In genomic region chr1:174988986-174989385, GRCh38 we compare ENCODE assay signal across 14 cellular contexts. TPM values are rescaled to one million over a fixed set of nuclear protein-coding genes. Genes with fewer than 3 reads are reported as not detected.
DNase-seq lines count a peak whose midpoint lies in the region; ATAC-seq and TF ChIP-seq lines count a peak whose summit lies in the region.
"Had no signal": no experiment of that assay in that cellular context is flagged by ENCODE, and none has a peak within 500 bp of the region (broad histone marks: within the 10 kb centered on the region; RNA-seq: fewer than 3 reads in every experiment).

No MANE protein-coding gene starts in this region.

- 100% methylated on average over 3 of the region's 3 CpGs for WGBS in mammary epithelial cell (ENCODE audit: low coverage, missing lambda C conversion rate)

- no peak overlapping the region for H3K4me2 ChIP-seq in mammary epithelial cell (ENCODE audit: insufficient read depth, low read depth, low read length)

- peaks cover 47% of the 10 kb centered on the region for H3K4me1 Mint-ChIP-seq in CD8-positive, alpha-beta T cell (ENCODE audit: low read depth)
- H3K4me1 Mint-ChIP-seq in effector memory CD8-positive, alpha-beta T cell (ENCODE audit: low read depth in 2 of 2) = peaks cover 13 to 21% of the 10 kb centered on the region in 2 donors

- peak overlapping the region; percentile 96 for H3K27ac Mint-ChIP-seq in CD8-positive, alpha-beta T cell
- H3K27ac Mint-ChIP-seq in effector memory CD8-positive, alpha-beta T cell = peak overlapping the region; percentile 92 to 97

- H2AFZ ChIP-seq in mammary epithelial cell (ENCODE audit: low read depth, low read length) = no peak overlapping the region

- no TSS peak for BruUV-seq in mammary epithelial cell (replicated peaks; lab: Mats Ljungman, UMichigan)

- peaks cover 14% of the 10 kb centered on the region for H3K4me1 ChIP-seq in CD8-positive, alpha-beta T cell (ENCODE audit: insufficient read depth, low read length)
- H3K4me1 ChIP-seq in mammary epithelial cell (ENCODE audit: insufficient read depth, low read length) = no peaks in the 10 kb centered on the region

- H4K20me1 ChIP-seq in mammary epithelial cell (ENCODE audit: insufficient read depth, low read length) = no peaks in the 10 kb centered on the region

- H3K27me3 Mint-ChIP-seq in CD8-positive, alpha-beta T cell (ENCODE audit: low read depth) = no peaks in the 10 kb centered on the region
- H3K27me3 Mint-ChIP-seq in effector memory CD8-positive, alpha-beta T cell = no peaks in the 10 kb centered on the region
- H3K27me3 Mint-ChIP-seq: stimulated activated naive B cell treated with anti-CD40 and anti-IgM and Interleukin-4, amounts not matched to agents 10 μg/mL and 1 μg/mL and 100 μg/mL, for 72 hours had no signal

- intact Hi-C loops in CD8-positive, alpha-beta T cell (cut with DNase I, micrococcal nuclease) = loop anchor here in 1 of 2 experiments (10.0 kb wide), 1 partner anchor 1564 kb away; no protein-coding TSS in a partner anchor
- intact Hi-C loops in mammary epithelial cell (cut with micrococcal nuclease) = no loop called here

- in situ Hi-C loops in mammary epithelial cell (cut with MboI; ENCODE audit: low sequenced_read_pairs in 2 of 2) = loop anchor here (25.0 kb wide), 1 partner anchor 727 kb away; no protein-coding TSS in a partner anchor

- H3K9me3 ChIP-seq in CD8-positive, alpha-beta T cell (ENCODE audit: low read length) = no peaks in the 10 kb centered on the region
- H3K9me3 ChIP-seq in mammary epithelial cell (replicated peaks; ENCODE audit: insufficient read depth, low read length) = no peaks in the 10 kb centered on the region
- H3K9me3 ChIP-seq: BE2C had no signal

- CTCF ChIA-PET in CD8-positive, alpha-beta T cell (lab: Charles Lee) = interaction anchor here (1.6 to 1.7 kb wide), 2 partner anchors 9 to 189 kb away, joined by 5 to 6 read pairs; no protein-coding TSS in a partner anchor
- CTCF ChIA-PET in mammary epithelial cell (lab: Charles Lee; ENCODE audit: low non-redundant PET) = no interaction called here
- CTCF ChIA-PET in RWPE1 (lab: Yijun Ruan, JAX) = interaction anchor here (0.6 to 1.1 kb wide), 2 partner anchors 10 to 371 kb away, joined by 3 to 4 read pairs; no protein-coding TSS in a partner anchor

- no peaks in the 10 kb centered on the region for H3K9me3 Mint-ChIP-seq in CD8-positive, alpha-beta T cell
- no peaks in the 10 kb centered on the region for H3K9me3 Mint-ChIP-seq in effector memory CD8-positive, alpha-beta T cell
- H3K9me3 Mint-ChIP-seq: stimulated activated naive B cell treated with anti-CD40 and anti-IgM and Interleukin-4, amounts not matched to agents 10 μg/mL and 1 μg/mL and 100 μg/mL, for 72 hours had no signal

- H3K36me3 ChIP-seq in CD8-positive, alpha-beta T cell (ENCODE audit: insufficient read depth, low read length) = no peaks in the 10 kb centered on the region
- no peaks in the 10 kb centered on the region for H3K36me3 ChIP-seq in mammary epithelial cell (ENCODE audit: insufficient read depth, low read length)
- H3K36me3 ChIP-seq: BE2C had no signal

- no peak overlapping the region for H3K4me3 ChIP-seq in CD8-positive, alpha-beta T cell (ENCODE audit: low read depth, low read length)
- H3K4me3 ChIP-seq in mammary epithelial cell (replicated peaks in 1 of 3; ENCODE audit: insufficient read depth in 1 of 3, low read depth in 2 of 3, low read length in 3 of 3) = no peak overlapping the region

- H3K79me2 ChIP-seq in mammary epithelial cell (ENCODE audit: insufficient read depth, low read length) = no peaks in the 10 kb centered on the region

- peak overlapping the region; percentile 26 for H3K4me3 Mint-ChIP-seq in CD8-positive, alpha-beta T cell
- H3K4me3 Mint-ChIP-seq in effector memory CD8-positive, alpha-beta T cell = peak overlapping the region in 1 of 2 donors; percentile 56

- dilution Hi-C loops in mammary epithelial cell (cut with HindIII; ENCODE audit: low sequenced_read_pairs) = no loop called here

- no peaks in the 10 kb centered on the region for H3K27me3 ChIP-seq in CD8-positive, alpha-beta T cell (ENCODE audit: insufficient read depth, low read length)
- H3K27me3 ChIP-seq in mammary epithelial cell (ENCODE audit: insufficient read depth, low read length) = no peaks in the 10 kb centered on the region
- H3K27me3 ChIP-seq: BE2C had no signal

- DNase-seq in CD8-positive, alpha-beta T cell = no peak
- DNase-seq in effector memory CD8-positive, alpha-beta T cell = no peak
- DNase-seq in 8988T (no peak), mammary epithelial cell (no peak), RWPE1 (ENCODE audit: low spot score) (no peak)
- DNase-seq: activated CD4-positive, alpha-beta T cell treated with anti-CD3 and anti-CD28 coated beads, Interleukin-2, amount 50 U/mL, for 4 hours; BE2C; NCI-H1092 treated with DMSO at 0.1 percent for 48 hours; NCI-H446 treated with DMSO at 0.1 percent for 48 hours; stimulated activated CD4-positive, alpha-beta T cell treated with anti-CD3 and anti-CD28 coated beads, Interleukin-2, amount 100 ng/mL, for 48 hours; stimulated activated naive B cell treated with anti-CD40 and anti-IgM and Interleukin-4, amounts not matched to agents 10 μg/mL and 1 μg/mL and 100 μg/mL, for 72 hours had no signal

- no peak overlapping the region for H3K9ac ChIP-seq in mammary epithelial cell (ENCODE audit: insufficient read depth, low read length)

- POLR2A ChIA-PET in CD8-positive, alpha-beta T cell (lab: Charles Lee) = interaction anchor here (1.4 to 2.6 kb wide), 2 partner anchors 10 to 25 kb away, joined by 3 to 26 read pairs; partner anchors contain the start of gene CACYBP
- POLR2A ChIA-PET in RWPE1 (lab: Yijun Ruan, JAX; ENCODE audit: low non-redundant PET) = no interaction called here

- H3K27ac ChIP-seq in CD8-positive, alpha-beta T cell (ENCODE audit: low read depth, low read length) = no peak overlapping the region
- H3K27ac ChIP-seq in mammary epithelial cell (ENCODE audit: insufficient read depth, low read depth, low read length) = no peak overlapping the region
- no peak overlapping the region for H3K27ac ChIP-seq in RWPE1

- no peak for ATAC-seq in CD8-positive, alpha-beta T cell
- peak; percentile 55 for ATAC-seq in GM19372 (IDR thresholded peaks at IDR 0.05; ENCODE audit: low read depth, unreplicated experiment)
- ATAC-seq in HG03432 (IDR thresholded peaks at IDR 0.05; ENCODE audit: unreplicated experiment) = peak; percentile 68
- no peak for ATAC-seq in effector memory CD8-positive, alpha-beta T cell (replicated peaks)
- ATAC-seq in HG03439 (IDR thresholded peaks at IDR 0.05; ENCODE audit: unreplicated experiment) = no peak
- ATAC-seq: stimulated activated naive B cell treated with anti-CD40 and anti-IgM and Interleukin-4, amounts not matched to agents 10 μg/mL and 1 μg/mL and 100 μg/mL, for 72 hours had no signal

- TF ChIP-seq CTCF in CD8-positive, alpha-beta T cell (IDR thresholded peaks at IDR 0.05) = no peak
- TF ChIP-seq CTCF in mammary epithelial cell (conservative IDR thresholded peaks at IDR 0.05 in 1 of 2, IDR thresholded peaks at IDR 0.05 in 1 of 2; ENCODE audit: extremely low read depth in 1 of 2, insufficient read depth in 1 of 2, low read depth in 1 of 2, low read length in 2 of 2) = no peak
- TF ChIP-seq CTCF in RWPE1 (conservative IDR thresholded peaks at IDR 0.05; ENCODE audit: low read depth) = no peak

- peaks cover 47% of the 10 kb centered on the region for H3K36me3 Mint-ChIP-seq in CD8-positive, alpha-beta T cell
- peaks cover 25% of the 10 kb centered on the region for H3K36me3 Mint-ChIP-seq in effector memory CD8-positive, alpha-beta T cell (ENCODE audit: insufficient read depth)

RNA-seq across cellular contexts. Expression of gene CACYBP, which starts 10.8 kb away (rescaled TPM):
- total RNA-seq in CD8-positive, alpha-beta T cell = 100 to 1,000 TPM; 105 to 122 TPM
- total RNA-seq in mammary epithelial cell = 100 to 1,000 TPM in 1 of 2 donors, 10 to 100 TPM in 1; 25.8 to 133 TPM
- polyA plus RNA-seq in mammary epithelial cell = 62.9 TPM
- 38.0 TPM for polyA minus RNA-seq in mammary epithelial cell

RNA-seq across cellular contexts. Expression of gene MRPS14, which starts 34.2 kb away (rescaled TPM):
- total RNA-seq in CD8-positive, alpha-beta T cell = 1 to 10 TPM; 6.8 to 7.3 TPM
- total RNA-seq in mammary epithelial cell = 10 to 100 TPM; 13.3 to 23.4 TPM
- polyA plus RNA-seq in mammary epithelial cell = 14.9 TPM
- polyA minus RNA-seq in mammary epithelial cell = 30.9 TPM

Comparison
In these comparisons a context has a peak if more than half of its experiments do, and no peak if none do; other contexts are left out.
1. ATAC-seq: peak in GM19372 (single experiment) and HG03432 (single experiment); none in CD8-positive, alpha-beta T cell (single experiment), effector memory CD8-positive, alpha-beta T cell (single experiment) and HG03439 (single experiment).